In genomic region chr17:54745862-54746261, GRCh38 we compare ENCODE assay signal across 26 cellular contexts.
"Had no signal": no experiment of that assay in that cellular context is flagged by ENCODE, and none has a peak within 500 bp of the region (broad histone marks: within the 10 kb centered on the region; RNA-seq: fewer than 3 reads in every experiment).

No MANE protein-coding gene starts in this region.

- H3K36me3 ChIP-seq: stomach, suprapubic skin, thoracic aorta, tibial artery, tibial nerve, transverse colon, upper lobe of left lung, upper lobe of right lung, uterus, vagina had no signal

- H3K9me3 ChIP-seq: testis, uterus had no signal

- H3K4me1 ChIP-seq: stomach, suprapubic skin, testis, tibial artery, tibial nerve, transverse colon, upper lobe of left lung, upper lobe of right lung, uterus, vagina had no signal

- DNase-seq: stimulated activated CD4-positive, alpha-beta T cell treated with anti-CD3 and anti-CD28 coated beads, Interleukin-2, amount 100 ng/mL, for 48 hours; stimulated activated CD4-positive, alpha-beta T cell treated with anti-CD3 and anti-CD28 coated beads, Interleukin-4, amount 100 ng/mL, for 1 hour; stimulated activated CD4-positive, alpha-beta T cell treated with anti-CD3 and anti-CD28 coated beads, Interleukin-4, amount 100 ng/mL, for 24 hours; stimulated activated CD4-positive, alpha-beta T cell treated with anti-CD3 and anti-CD28 coated beads, Interleukin-4, amount 100 ng/mL, for 4 hours; stimulated activated CD8-positive, alpha-beta memory T cell treated with anti-CD3 and anti-CD28 coated beads, Interleukin-4, amount 100 ng/mL, for 48 hours; stimulated activated naive B cell treated with anti-CD40 and anti-IgM and Interleukin-4, amounts not matched to agents 10 μg/mL and 1 μg/mL and 100 μg/mL, for 72 hours; stimulated activated naive CD4-positive, alpha-beta T cell; stimulated activated naive CD4-positive, alpha-beta T cell treated with Interleukin-2 at 50 U/mL for 16 hours; stimulated activated naive CD8-positive, alpha-beta T cell treated with anti-CD3 and anti-CD28 coated beads, Interleukin-15, amount 100 ng/mL, for 72 hours; stimulated activated naive CD8-positive, alpha-beta T cell treated with anti-CD3 and anti-CD28 coated beads, Interleukin-15, Interleukin-2, amounts not matched to agents 100 U/mL and 50 U/mL, for 24 hours; stomach; substantia nigra; testis; tibial artery; transverse colon; trophoblast cell; upper lobe of left lung; upper lobe of right lung; uterus had no signal

- ATAC-seq: stimulated activated effector memory CD8-positive, alpha-beta T cell treated with anti-CD3 and anti-CD28 coated beads, Interleukin-12 subunit alpha, Interleukin-12 subunit beta, amount 100 ng/mL, for 72 hours; stimulated activated memory B cell treated with anti-CD40 and anti-IgM and Interleukin-4, amounts not matched to agents 10 μg/mL and 1 μg/mL and 100 μg/mL, for 72 hours; stimulated activated naive B cell treated with anti-CD40 and anti-IgM and Interleukin-4, amounts not matched to agents 10 μg/mL and 1 μg/mL and 100 μg/mL, for 72 hours; stimulated activated naive CD8-positive, alpha-beta T cell treated with anti-CD3 and anti-CD28 coated beads, Interleukin-15, amount 100 ng/mL, for 72 hours; stimulated activated naive CD8-positive, alpha-beta T cell treated with anti-CD3 and anti-CD28 coated beads, Interleukin-15, Interleukin-2, amounts not matched to agents 100 U/mL and 50 U/mL, for 24 hours; upper lobe of right lung had no signal

- H3K27me3 ChIP-seq: stomach, suprapubic skin, testis, tibial artery, tibial nerve, transverse colon, upper lobe of left lung, upper lobe of right lung, uterus, vagina had no signal

- H3K4me3 ChIP-seq: stomach, suprapubic skin, testis, thoracic aorta, tibial artery, tibial nerve, transverse colon, upper lobe of left lung, upper lobe of right lung, uterus, vagina had no signal

- FAIRE-seq: urothelium cell line had no signal

- H3K27ac ChIP-seq: stomach, suprapubic skin, testis, thoracic aorta, tibial artery, tibial nerve, transverse colon, upper lobe of left lung, upper lobe of right lung, uterus, vagina had no signal
